Comparison of ENCODE assay signal across 1 cellular context in the genomic region with DNA sequence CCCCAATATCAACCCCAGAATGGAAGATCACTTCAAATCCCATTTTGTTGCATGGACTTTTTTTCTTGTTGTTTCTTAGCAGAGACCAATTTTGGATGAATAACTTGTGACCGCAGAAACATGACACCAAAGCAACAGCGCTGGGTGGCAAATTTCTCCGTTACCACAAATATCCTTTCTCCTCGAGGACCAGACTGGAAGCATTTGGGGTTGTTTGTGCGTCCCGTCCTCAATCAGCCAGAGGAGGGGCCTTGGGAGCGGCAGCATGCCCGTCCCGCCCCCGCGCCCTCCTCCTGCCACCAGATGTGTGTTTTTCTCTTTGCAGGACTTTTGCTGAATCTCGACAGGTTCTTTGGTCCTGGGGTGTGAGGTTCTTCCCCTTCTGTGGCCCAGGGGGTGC.
TF ChIP-seq lines count a peak whose summit lies in the region.

No MANE protein-coding gene starts in this region.

TF ChIP-seq in H1, 55 proteins besides CTCF, POLR2A, EP300 and RAD21 (continued from another document):
- TF ChIP-seq, protein P1, sequence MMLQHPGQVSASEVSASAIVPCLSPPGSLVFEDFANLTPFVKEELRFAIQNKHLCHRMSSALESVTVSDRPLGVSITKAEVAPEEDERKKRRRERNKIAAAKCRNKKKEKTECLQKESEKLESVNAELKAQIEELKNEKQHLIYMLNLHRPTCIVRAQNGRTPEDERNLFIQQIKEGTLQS (IDR thresholded peaks at IDR 0.05; ENCODE audit: insufficient read depth, low read depth, low read length) = no peak
- no peak for TF ChIP-seq RNF2 (IDR thresholded peaks at IDR 0.05; ENCODE audit: borderline replicate concordance, low read depth, low read length, missing control alignments, poor library complexity, severe bottlenecking)
- no peak for TF ChIP-seq BACH1 (IDR thresholded peaks at IDR 0.05; ENCODE audit: low read length)
- TF ChIP-seq SAP30 (IDR thresholded peaks at IDR 0.05; ENCODE audit: insufficient read depth, insufficient replicate concordance, low read length) = no peak
- no peak for TF ChIP-seq CBX5 (IDR thresholded peaks at IDR 0.05; ENCODE audit: low read depth, low read length)
- TF ChIP-seq TCF12 (IDR thresholded peaks at IDR 0.05; ENCODE audit: low read depth, low read length) = no peak
- TF ChIP-seq CREB1 (IDR thresholded peaks at IDR 0.05) = no peak
- TF ChIP-seq RBBP5 (IDR thresholded peaks at IDR 0.05; ENCODE audit: borderline replicate concordance, low read depth, low read length) = no peak
- no peak for TF ChIP-seq CHD1 (IDR thresholded peaks at IDR 0.05; ENCODE audit: low read depth, low read length)
- no peak for TF ChIP-seq BCL11A (IDR thresholded peaks at IDR 0.05; ENCODE audit: low read depth in 2 of 2, low read length in 2 of 2)
- TF ChIP-seq SP1 (IDR thresholded peaks at IDR 0.05; ENCODE audit: low read depth, low read length) = no peak
- TF ChIP-seq SIRT6 (IDR thresholded peaks at IDR 0.05; ENCODE audit: low read length) = no peak
- no peak for TF ChIP-seq CEBPB (IDR thresholded peaks at IDR 0.05; ENCODE audit: low read depth, low read length)
